In the genomic region with DNA sequence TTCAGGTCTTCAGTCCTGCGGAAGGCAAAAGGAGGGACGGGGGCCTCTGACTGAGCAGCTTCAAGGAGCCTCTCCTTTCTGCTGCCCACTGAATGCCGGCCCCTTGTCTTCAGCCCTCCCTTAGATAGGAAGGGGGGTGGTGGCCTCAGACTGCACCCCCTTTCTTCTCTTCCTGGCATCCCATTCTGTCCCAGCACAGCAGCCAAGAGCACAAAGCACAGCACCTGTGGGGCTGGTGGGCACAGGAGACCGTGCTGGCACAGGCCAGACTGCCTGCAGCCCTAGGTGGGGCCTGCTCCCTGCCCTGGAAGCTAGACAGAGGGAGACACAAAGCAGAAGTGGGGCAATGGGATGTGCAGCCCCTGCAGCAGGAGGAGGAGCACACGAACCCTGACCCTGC, we compare ENCODE assay signal across 22 cellular contexts. TPM values are rescaled to one million over a fixed set of nuclear protein-coding genes. Genes with fewer than 3 reads are reported as not detected.
DNase-seq lines count a peak whose midpoint lies in the region; ATAC-seq and TF ChIP-seq lines count a peak whose summit lies in the region.
"Had no signal": no experiment of that assay in that cellular context is flagged by ENCODE, and none has a peak within 500 bp of the region (broad histone marks: within the 10 kb centered on the region; RNA-seq: fewer than 3 reads in every experiment).

No MANE protein-coding gene starts in this region.

- H3K27me3 ChIP-seq in trophoblast cell (ENCODE audit: insufficient read depth, low read length) (no peaks in the 10 kb centered on the region), upper lobe of right lung (peaks cover 10% of the 10 kb centered on the region)

- no peak overlapping the region for H3K4me3 Mint-ChIP-seq in activated naive CD4-positive, alpha-beta T cell treated with anti-CD3 and anti-CD28 coated beads for 36 hours
- H3K4me3 Mint-ChIP-seq in brain, result no peak overlapping the region
- H3K4me3 Mint-ChIP-seq: activated CD4-positive, alpha-beta T cell treated with anti-CD3 and anti-CD28 coated beads, Interleukin-2, amount 10 ng/mL, durations not matched to agents 24 days and 14 days; activated CD8-positive, alpha-beta memory T cell treated with anti-CD3 and anti-CD28 coated beads, Interleukin-2, amount 10 ng/mL, durations not matched to agents 7 days and 5 days; T-helper 17 cell had no signal

- TF ChIP-seq CTCF in brain (conservative IDR thresholded peaks at IDR 0.05) (no peak), upper lobe of right lung (IDR thresholded peaks at IDR 0.05) (no peak)

- H3K4me1 ChIP-seq in trophoblast cell (ENCODE audit: control insufficient read depth in 1 of 2, insufficient read depth in 2 of 2, low read length in 2 of 2), result peaks cover 19 to 25% of the 10 kb centered on the region in 2 experiments
- peaks cover 21% of the 10 kb centered on the region for H3K4me1 ChIP-seq in upper lobe of right lung

- no peaks in the 10 kb centered on the region for H3K9me3 Mint-ChIP-seq in activated naive CD4-positive, alpha-beta T cell treated with anti-CD3 and anti-CD28 coated beads for 36 hours
- H3K9me3 Mint-ChIP-seq in brain, result no peaks in the 10 kb centered on the region
- H3K9me3 Mint-ChIP-seq: activated CD4-positive, alpha-beta T cell treated with anti-CD3 and anti-CD28 coated beads, Interleukin-2, amount 10 ng/mL, durations not matched to agents 24 days and 14 days had no signal

- no CpG with 5 or more reads among the region's 5 CpGs for WGBS in trophoblast cell (ENCODE audit: extremely low coverage, insufficient coverage, insufficient read length)

- H3K4ac ChIP-seq in trophoblast cell (ENCODE audit: low read depth, low read length), result no peak overlapping the region

- H3K79me2 ChIP-seq in trophoblast cell (ENCODE audit: control insufficient read depth, insufficient read depth, low read length, poor library complexity), result no peaks in the 10 kb centered on the region

- H3K4me2 ChIP-seq in trophoblast cell (ENCODE audit: low read length), result no peak overlapping the region
- H3K4me2 ChIP-seq: SK-N-SH had no signal

- DNase-seq in activated naive CD4-positive, alpha-beta T cell treated with anti-CD3 and anti-CD28 coated beads for 36 hours, result no peak
- DNase-seq in activated naive CD4-positive, alpha-beta T cell (lab: John Stamatoyannopoulos, UW), result no peak
- DNase-seq in trophoblast cell (no peak), upper lobe of right lung (no peak)
- DNase-seq in stimulated activated CD4-positive, alpha-beta T cell treated with anti-CD3 and anti-CD28 coated beads, Interleukin-4, amount 100 ng/mL, for 1 hour, result no peak
- DNase-seq: activated CD4-positive, alpha-beta T cell treated with anti-CD3 and anti-CD28 coated beads, Interleukin-2, amount 10 ng/mL, durations not matched to agents 24 days and 14 days; activated CD8-positive, alpha-beta memory T cell treated with anti-CD3 and anti-CD28 coated beads, Interleukin-2, amount 10 ng/mL, durations not matched to agents 7 days and 5 days; AML-193; GDM1; GM23248; heart left ventricle; KBM-7; left colon; MM.1S; NCI-H1417 treated with DMSO at 0.1 percent for 48 hours; NCI-H2081 treated with DMSO at 0.1 percent for 48 hours; NCI-H774; occipital lobe; SK-N-SH; T-helper 17 cell had no signal

- H3K36me3 ChIP-seq in trophoblast cell (ENCODE audit: control insufficient read depth in 1 of 2, insufficient read depth in 2 of 2, low read length in 2 of 2) (peaks cover 55 to 62% of the 10 kb centered on the region in 2 experiments), upper lobe of right lung (peaks cover 55% of the 10 kb centered on the region)

- H4K91ac ChIP-seq in trophoblast cell (ENCODE audit: low read depth, low read length), result no peak overlapping the region

- H3K9ac ChIP-seq in trophoblast cell (ENCODE audit: low read length), result no peak overlapping the region
- H3K9ac ChIP-seq: GM23248, SK-N-SH had no signal

- H3K14ac ChIP-seq in trophoblast cell (ENCODE audit: low read length), result peak overlapping the region; percentile 22

- no peak overlapping the region for H4K8ac ChIP-seq in trophoblast cell (ENCODE audit: low read depth, low read length)

- H3K27me3 Mint-ChIP-seq in activated naive CD4-positive, alpha-beta T cell treated with anti-CD3 and anti-CD28 coated beads for 36 hours (ENCODE audit: low read depth), result no peaks in the 10 kb centered on the region
- no peaks in the 10 kb centered on the region for H3K27me3 Mint-ChIP-seq in brain
- H3K27me3 Mint-ChIP-seq: activated CD4-positive, alpha-beta T cell treated with anti-CD3 and anti-CD28 coated beads, Interleukin-2, amount 10 ng/mL, durations not matched to agents 24 days and 14 days; activated CD8-positive, alpha-beta memory T cell treated with anti-CD3 and anti-CD28 coated beads, Interleukin-2, amount 10 ng/mL, durations not matched to agents 7 days and 5 days; T-helper 17 cell had no signal

- no peak overlapping the region for H2BK5ac ChIP-seq in trophoblast cell (ENCODE audit: low read depth, low read length, poor library complexity)

- H3K23ac ChIP-seq in trophoblast cell (ENCODE audit: low read length), result no peak overlapping the region

- H3K4me3 ChIP-seq in trophoblast cell (ENCODE audit: low read depth, low read length), result no peak overlapping the region
- no peak overlapping the region for H3K4me3 ChIP-seq in upper lobe of right lung
- H3K4me3 ChIP-seq: GM23248, heart left ventricle had no signal

- intact Hi-C loops in activated naive CD4-positive, alpha-beta T cell treated with anti-CD3 and anti-CD28 coated beads for 36 hours (cut with micrococcal nuclease), result no loop called here
- intact Hi-C loops in upper lobe of right lung (cut with DNase I), result no loop called here

- peaks cover 17% of the 10 kb centered on the region for H3K36me3 Mint-ChIP-seq in activated naive CD4-positive, alpha-beta T cell treated with anti-CD3 and anti-CD28 coated beads for 36 hours (ENCODE audit: low read depth)
- peaks cover 25% of the 10 kb centered on the region for H3K36me3 Mint-ChIP-seq in brain

- H3K79me1 ChIP-seq in trophoblast cell (ENCODE audit: low read length), result no peaks in the 10 kb centered on the region

- peaks cover 11% of the 10 kb centered on the region for H3K4me1 Mint-ChIP-seq in activated naive CD4-positive, alpha-beta T cell treated with anti-CD3 and anti-CD28 coated beads for 36 hours (ENCODE audit: low read depth)
- peaks cover 21% of the 10 kb centered on the region for H3K4me1 Mint-ChIP-seq in brain

- no peak overlapping the region for H2AK5ac ChIP-seq in trophoblast cell (ENCODE audit: low read length)

- no peak overlapping the region for H3K27ac ChIP-seq in trophoblast cell (ENCODE audit: low read depth, low read length)
- H3K27ac ChIP-seq in upper lobe of right lung, result no peak overlapping the region
- H3K27ac ChIP-seq: epithelial cell of prostate, GM23248, heart left ventricle had no signal

- no peak overlapping the region for H2AFZ ChIP-seq in trophoblast cell (ENCODE audit: insufficient read depth, low read length, poor library complexity)
- H2AFZ ChIP-seq: GM23248 had no signal

- no peaks in the 10 kb centered on the region for H3K9me3 ChIP-seq in trophoblast cell (ENCODE audit: insufficient read depth, low read depth, low read length)
- H3K9me3 ChIP-seq in upper lobe of right lung, result no peaks in the 10 kb centered on the region
- H3K9me3 ChIP-seq: heart left ventricle, SK-N-SH had no signal

- H3K27ac Mint-ChIP-seq in activated naive CD4-positive, alpha-beta T cell treated with anti-CD3 and anti-CD28 coated beads for 36 hours, result peak overlapping the region; percentile 24
- peak overlapping the region in 4 of 5 experiments; percentile 55 to 87 (median 68) for H3K27ac Mint-ChIP-seq in brain
- H3K27ac Mint-ChIP-seq: activated CD4-positive, alpha-beta T cell treated with anti-CD3 and anti-CD28 coated beads, Interleukin-2, amount 10 ng/mL, durations not matched to agents 24 days and 14 days; activated CD8-positive, alpha-beta memory T cell treated with anti-CD3 and anti-CD28 coated beads, Interleukin-2, amount 10 ng/mL, durations not matched to agents 7 days and 5 days; T-helper 17 cell had no signal

- no peak overlapping the region for H3K18ac ChIP-seq in trophoblast cell (ENCODE audit: low read length)

- no peak overlapping the region for H2BK120ac ChIP-seq in trophoblast cell (ENCODE audit: insufficient read depth, low read length, poor library complexity)

- no peak overlapping the region for H2BK12ac ChIP-seq in trophoblast cell (ENCODE audit: low read length)

- H4K12ac ChIP-seq in trophoblast cell (ENCODE audit: low read depth, low read length), result no peak overlapping the region

- no peak for ATAC-seq in upper lobe of right lung
- ATAC-seq: activated CD8-positive, alpha-beta memory T cell treated with anti-CD3 and anti-CD28 coated beads, Interleukin-2, amount 10 ng/mL, durations not matched to agents 7 days and 5 days; heart left ventricle; left colon; T-helper 17 cell had no signal

- CTCF ChIA-PET in activated naive CD4-positive, alpha-beta T cell treated with anti-CD3 and anti-CD28 coated beads for 36 hours (lab: Charles Lee), result interaction anchor here (1.0 kb wide), 1 partner anchor 108 kb away, joined by 3 read pairs; no protein-coding TSS in a partner anchor

RNA-seq across cellular contexts. Expression of gene PAQR6, which starts 1.7 kb away (rescaled TPM):
- total RNA-seq in activated naive CD4-positive, alpha-beta T cell treated with anti-CD3 and anti-CD28 coated beads for 36 hours, result 1 to 10 TPM; 3.7 to 4.2 TPM
- 319 TPM for polyA plus RNA-seq in brain (ENCODE audit: insufficient read depth, low read depth, low replicate concordance)
- 7.8 and 8.5 TPM in 2 replicates for polyA plus RNA-seq in trophoblast cell (2013)
- 1.9 TPM for total RNA-seq in upper lobe of right lung

RNA-seq across cellular contexts. Expression of gene BGLAP, which starts 7.6 kb away (rescaled TPM):
- total RNA-seq in activated naive CD4-positive, alpha-beta T cell treated with anti-CD3 and anti-CD28 coated beads for 36 hours, result 1 to 10 TPM; 3.4 to 4.0 TPM
- 2.9 TPM for polyA plus RNA-seq in brain (ENCODE audit: insufficient read depth, low read depth, low replicate concordance)
- polyA plus RNA-seq in trophoblast cell (2013), result 0.22 and 0.36 TPM in 2 replicates
- 2.4 TPM for total RNA-seq in upper lobe of right lung
- total RNA-seq: GM23248, occipital lobe had no signal

RNA-seq across cellular contexts. Expression of gene SMG5, which starts 33.0 kb away (rescaled TPM):
- 10 to 100 TPM; 77.1 to 83.4 TPM for total RNA-seq in activated naive CD4-positive, alpha-beta T cell treated with anti-CD3 and anti-CD28 coated beads for 36 hours
- 70.1 TPM for polyA plus RNA-seq in brain (ENCODE audit: insufficient read depth, low read depth, low replicate concordance)
- polyA plus RNA-seq in trophoblast cell (2013), result 44.5 and 46.5 TPM in 2 replicates
- 64.8 TPM for total RNA-seq in upper lobe of right lung

RNA-seq across cellular contexts. Expression of gene TMEM79, which starts 34.5 kb away (rescaled TPM):
- 1 to 10 TPM; 9.1 to 9.5 TPM for total RNA-seq in activated naive CD4-positive, alpha-beta T cell treated with anti-CD3 and anti-CD28 coated beads for 36 hours
- 8.4 TPM for polyA plus RNA-seq in brain (ENCODE audit: insufficient read depth, low read depth, low replicate concordance)
- 3.2 and 3.8 TPM in 2 replicates for polyA plus RNA-seq in trophoblast cell (2013)
- 3.3 TPM for total RNA-seq in upper lobe of right lung

RNA-seq across cellular contexts. Expression of gene PMF1, which starts 36.8 kb away (rescaled TPM):
- total RNA-seq in activated naive CD4-positive, alpha-beta T cell treated with anti-CD3 and anti-CD28 coated beads for 36 hours, result 100 to 1,000 TPM; 135 TPM
- polyA plus RNA-seq in brain (ENCODE audit: insufficient read depth, low read depth, low replicate concordance), result 108 TPM
- polyA plus RNA-seq in trophoblast cell (2013), result 63.3 and 68.8 TPM in 2 replicates
- total RNA-seq in upper lobe of right lung, result 47.4 TPM
